ENCODE assay signal across 20 cellular contexts in genomic region chr15:85761635-85762034, GRCh38. TPM values are rescaled to one million over a fixed set of nuclear protein-coding genes. Genes with fewer than 3 reads are reported as not detected.
DNase-seq lines count a peak whose midpoint lies in the region; ATAC-seq and TF ChIP-seq lines count a peak whose summit lies in the region.
"Had no signal": no experiment of that assay in that cellular context is flagged by ENCODE, and none has a peak within 500 bp of the region (broad histone marks: within the 10 kb centered on the region; RNA-seq: fewer than 3 reads in every experiment).

No MANE protein-coding gene starts in this region.

- H2BK120ac ChIP-seq in IMR-90 (ENCODE audit: low read depth, low read length): no peak overlapping the region

- TF ChIP-seq POLR2A in IMR-90 (IDR thresholded peaks at IDR 0.05; ENCODE audit: low read depth, low read length) (no peak), sigmoid colon (IDR thresholded peaks at IDR 0.05) (no peak)

- peaks cover 0 to 22% of the 10 kb centered on the region in 2 experiments; a peak in 2 of 4 replicates for H3K79me1 ChIP-seq in IMR-90 (ENCODE audit: low read depth in 1 of 2, low read length in 2 of 2)

- POLR2A ChIA-PET in IMR-90 (lab: Charles Lee; ENCODE audit: unreplicated experiment): no interaction called here

- in situ Hi-C loops in IMR-90 (cut with MboI; ENCODE audit: low sequenced_read_pairs): no loop called here

- peaks cover 19% of the 10 kb centered on the region; the same call in 1 of the 2 replicates for H4K20me1 ChIP-seq in IMR-90 (ENCODE audit: insufficient read depth, low read length)

- H3K4me2 ChIP-seq in IMR-90 (ENCODE audit: low read depth, low read length): no peak overlapping the region
- H3K4me2 ChIP-seq: PC-9, SK-N-SH had no signal

- no peak overlapping the region for H3K4ac ChIP-seq in IMR-90 (ENCODE audit: low read depth, low read length)

- H4K5ac ChIP-seq in IMR-90 (ENCODE audit: low read depth, low read length): no peak overlapping the region

- no peak overlapping the region for H2AFZ ChIP-seq in IMR-90 (replicated peaks; ENCODE audit: low read length, poor library complexity)
- H2AFZ ChIP-seq: PC-9 had no signal

- H2BK15ac ChIP-seq in IMR-90 (ENCODE audit: low read depth, low read length): no peak overlapping the region

- CTCF ChIA-PET in IMR-90 (lab: Yijun Ruan, JAX): interaction anchor here (0.7 kb wide), 1 partner anchor 20 kb away, joined by 3 read pairs; no protein-coding TSS in a partner anchor

- no TSS peak for BruUV-seq in IMR-90 (replicated peaks; lab: Mats Ljungman, UMichigan)

- no peak for TF ChIP-seq RAD21 in IMR-90 (IDR thresholded peaks at IDR 0.05; ENCODE audit: low read length)

- TF ChIP-seq CTCF in IMR-90 (conservative IDR thresholded peaks at IDR 0.05; ENCODE audit: low read depth, low read length) (no peak), fibroblast of the aortic adventitia (IDR thresholded peaks at IDR 0.05; ENCODE audit: insufficient read depth, low read length) (no peak), retinal pigment epithelial cell (conservative IDR thresholded peaks at IDR 0.05; ENCODE audit: low read depth, low read length) (no peak), sigmoid colon (IDR thresholded peaks at IDR 0.05) (no peak)

- H3K36me3 ChIP-seq in IMR-90 (ENCODE audit: control insufficient read depth, insufficient read depth, low read length) (peaks cover 5% of the 10 kb centered on the region; the same call in 1 of the 2 replicates), sigmoid colon (peaks cover 0 to 11% (median 0%) of the 10 kb centered on the region in 4 donors)

- H2BK5ac ChIP-seq in IMR-90 (ENCODE audit: low read depth, low read length, poor library complexity, severe bottlenecking): no peak overlapping the region

- WGBS in IMR-90 (ENCODE audit: extremely low coverage in 2 of 2, insufficient read length in 1 of 2), 2 experiments: no CpG with 5 or more reads among the region's 9 CpGs
- 89 to 96% methylated on average over 9 of the region's 9 CpGs for WGBS in sigmoid colon, 2 donors

- no peak for ATAC-seq in IMR-90 (ENCODE audit: low read depth)
- ATAC-seq: activated CD4-positive, alpha-beta T cell treated with anti-CD3 and anti-CD28 coated beads for 36 hours; natural killer cell treated with Interleukin-12 subunit alpha and Interleukin-12 subunit beta and Interleukin-15 and Interleukin-18, amount 100 ng/mL, for 72 hours; psoas muscle had no signal

- no peak for TF ChIP-seq EP300 in sigmoid colon (IDR thresholded peaks at IDR 0.05)

- H3K27ac ChIP-seq in IMR-90 (ENCODE audit: insufficient read depth, low read length) (no peak overlapping the region), sigmoid colon (peak overlapping the region in 1 of 4 donors; percentile 74)
- H3K27ac ChIP-seq: PC-9, psoas muscle had no signal

- no peak overlapping the region for H4K91ac ChIP-seq in IMR-90 (ENCODE audit: insufficient read depth, low read depth, low read length)

- no peak overlapping the region for H3K9ac ChIP-seq in IMR-90 (ENCODE audit: low read depth, low read length)
- H3K9ac ChIP-seq: SK-N-SH had no signal

- no peak overlapping the region for H2AK5ac ChIP-seq in IMR-90 (ENCODE audit: low read depth, low read length)

- 0 out of 2 replicates have a peak, but pooled peaks cover 4% of the 10 kb centered on the region for H3K9me1 ChIP-seq in IMR-90 (ENCODE audit: insufficient read depth, low read length)

- no peak overlapping the region for H3K18ac ChIP-seq in IMR-90 (ENCODE audit: low read depth, low read length)

- no peak overlapping the region for H3K4me3 ChIP-seq in IMR-90 (ENCODE audit: insufficient read depth, low read depth, low read length)
- no peak overlapping the region for H3K4me3 ChIP-seq in fibroblast of the aortic adventitia (ENCODE audit: low read depth, low read length)
- H3K4me3 ChIP-seq in retinal pigment epithelial cell (ENCODE audit: low read length): no peak overlapping the region
- H3K4me3 ChIP-seq in sigmoid colon: no peak overlapping the region
- H3K4me3 ChIP-seq: PC-9, psoas muscle had no signal

- H3K56ac ChIP-seq in IMR-90 (ENCODE audit: extremely low read depth, insufficient read depth, low read length): no peak overlapping the region

- intact Hi-C loops in IMR-90 (cut with micrococcal nuclease): no loop called here
- intact Hi-C loops in sigmoid colon (cut with DNase I): no loop called here

- H3K9me3 ChIP-seq in IMR-90 (ENCODE audit: control insufficient read depth, insufficient read depth, low read length): no peaks in the 10 kb centered on the region
- H3K9me3 ChIP-seq in sigmoid colon: no peaks in the 10 kb centered on the region
- H3K9me3 ChIP-seq: psoas muscle, SK-N-SH had no signal

- H3K23ac ChIP-seq in IMR-90 (ENCODE audit: low read depth, low read length): no peak overlapping the region

- H3K14ac ChIP-seq in IMR-90 (replicated peaks; ENCODE audit: low read depth, low read length): no peak overlapping the region

- H3K4me1 ChIP-seq in IMR-90 (ENCODE audit: control insufficient read depth, insufficient read depth, low read length): no peaks in the 10 kb centered on the region; the same call in 1 of the 2 replicates
- H3K4me1 ChIP-seq in sigmoid colon: peaks cover 0 to 10% (median 5%) of the 10 kb centered on the region in 4 donors

- H3K27me3 ChIP-seq in IMR-90 (ENCODE audit: control insufficient read depth, insufficient read depth, low read length) (no peaks in the 10 kb centered on the region), sigmoid colon (no peaks in the 10 kb centered on the region)

- DNase-seq in IMR-90 (peak; percentile 67), astrocyte of the hippocampus (ENCODE audit: low read depth, low spot score) (peak; percentile 67), fibroblast of the aortic adventitia (ENCODE audit: low read depth) (peak; percentile 51), retinal pigment epithelial cell (ENCODE audit: low read depth) (peak; percentile 30), SW480 (ENCODE audit: low spot score) (no peak), sigmoid colon (no peak)
- no peak for DNase-seq in activated CD8-positive, alpha-beta memory T cell treated with anti-CD3 and anti-CD28 coated beads, Interleukin-2, amount 50 U/mL, for 48 hours
- DNase-seq: activated CD4-positive, alpha-beta T cell treated with anti-CD3 and anti-CD28 coated beads for 36 hours; CD4-positive, alpha-beta T cell; DMS53; effector CD4-positive, alpha-beta T cell; kidney glomerular epithelial cell; NCI-H146; NCI-H2227 treated with DMSO at 0.1 percent for 48 hours; PC-9; psoas muscle; SK-N-SH; stimulated activated CD4-positive, alpha-beta T cell treated with anti-CD3 and anti-CD28 coated beads, Interleukin-12 subunit alpha, Interleukin-12 subunit beta, amount 100 ng/mL, for 4 hours; T1000 had no signal

- dilution Hi-C loops in IMR-90 (cut with HindIII; ENCODE audit: low sequenced_read_pairs, unreplicated experiment): no loop called here

- H2BK20ac ChIP-seq in IMR-90 (ENCODE audit: low read depth, low read length): no peak overlapping the region

- no peak overlapping the region for H4K8ac ChIP-seq in IMR-90 (ENCODE audit: low read depth in 2 of 2, low read length in 2 of 2)

- H2AK9ac ChIP-seq in IMR-90 (replicated peaks; ENCODE audit: low read depth, low read length, poor library complexity): no peak overlapping the region

TF ChIP-seq in IMR-90, 13 proteins besides CTCF, POLR2A, EP300 and RAD21:
- TF ChIP-seq SMC3 (IDR thresholded peaks at IDR 0.05; ENCODE audit: low read depth, low read length) (no peak), CEBPB (IDR thresholded peaks at IDR 0.05; ENCODE audit: low read depth, low read length) (peak; percentile 44; the same call in 1 of the 2 replicates)
TF ChIP-seq in IMR-90: peak in this region for 1.

RNA-seq across cellular contexts. Expression of gene KLHL25, which starts 33.1 kb away (rescaled TPM):
- total RNA-seq in IMR-90 (2012; rRNA removed): 2.7 and 2.8 TPM in 2 replicates
- polyA plus RNA-seq in IMR-90 (2012; rRNA removed): 5.6 and 6.6 TPM in 2 replicates
- polyA plus RNA-seq in IMR-90 (2012; cell fraction: cytosol; rRNA removed): 2.8 and 5.4 TPM in 2 replicates
- polyA plus RNA-seq in IMR-90 (2012; cell fraction: nucleus; rRNA removed; ENCODE audit: low replicate concordance): 6.6 and 15.9 TPM in 2 replicates
- total RNA-seq in fibroblast of the aortic adventitia (ENCODE audit: low replicate concordance): 2.3 and 2.8 TPM in 2 replicates
- 1 to 10 TPM; 4.1 to 9.0 (median 6.9) TPM for total RNA-seq in sigmoid colon
- 1 to 10 TPM; 3.0 to 7.7 (median 4.6) TPM for polyA plus RNA-seq in sigmoid colon

Comparison
In these comparisons a context has a peak if more than half of its experiments do, and no peak if none do; other contexts are left out.
1. DNase-seq: peak in IMR-90 (single experiment), astrocyte of the hippocampus (single experiment), fibroblast of the aortic adventitia (single experiment) and retinal pigment epithelial cell (single experiment); none in SW480 (single experiment), sigmoid colon (single experiment) and activated CD8-positive, alpha-beta memory T cell treated with anti-CD3 and anti-CD28 coated beads, Interleukin-2, amount 50 U/mL, for 48 hours (single experiment).